24 cellular contexts compared by ENCODE assay signal in the genomic region with DNA sequence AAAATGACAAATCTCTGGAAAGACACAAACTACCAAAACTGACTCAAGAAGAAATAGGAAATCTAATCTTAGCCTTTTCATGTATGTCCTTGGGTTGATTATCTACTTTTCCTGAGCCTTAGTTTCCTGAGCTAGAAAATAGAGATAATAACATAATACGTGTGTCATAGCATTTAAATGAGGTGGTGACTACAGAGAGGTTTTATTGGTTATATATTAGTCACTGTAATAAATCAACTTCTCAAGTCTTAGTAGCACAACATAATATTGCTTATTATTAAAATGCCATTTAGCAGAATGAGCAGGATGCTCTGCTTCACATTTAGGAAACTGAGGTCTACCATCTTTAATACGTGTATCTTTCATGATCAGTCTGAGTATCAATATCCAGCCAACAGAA.
"Had no signal": no experiment of that assay in that cellular context is flagged by ENCODE, and none has a peak within 500 bp of the region (broad histone marks: within the 10 kb centered on the region; RNA-seq: fewer than 3 reads in every experiment).

No MANE protein-coding gene starts in this region.

- H3K4me1 ChIP-seq: testis had no signal

- H3K27me3 ChIP-seq: esophagus squamous epithelium, heart left ventricle, right lobe of liver, spleen, testis, tibial nerve, upper lobe of right lung, vagina had no signal

- H3K27ac ChIP-seq: epithelial cell of prostate, esophagus squamous epithelium, heart left ventricle, psoas muscle, right lobe of liver, testis, tibial nerve, upper lobe of right lung, vagina had no signal

- FAIRE-seq: endometrium, frontal cortex had no signal

- H3K4me3 ChIP-seq: esophagus squamous epithelium, heart left ventricle, psoas muscle, right lobe of liver, spleen, testis, tibial nerve, upper lobe of right lung, vagina had no signal

- ATAC-seq: heart left ventricle; psoas muscle; stimulated activated naive B cell treated with anti-CD40 and anti-IgM and Interleukin-4, amounts not matched to agents 10 μg/mL and 1 μg/mL and 100 μg/mL, for 72 hours; stimulated activated naive CD8-positive, alpha-beta T cell treated with anti-CD3 and anti-CD28 coated beads, Interleukin-15, amount 100 ng/mL, for 72 hours; upper lobe of right lung had no signal

- DNase-seq: cortex of kidney; effector memory CD4-positive, alpha-beta T cell; esophagus squamous epithelium; heart left ventricle; hippocampal formation; mesendoderm; naive B cell; nephron progenitor cell; psoas muscle; retina; right lobe of liver; spleen; stimulated activated CD4-positive, alpha-beta T cell treated with anti-CD3 and anti-CD28 coated beads, Interleukin-15, amount 100 ng/mL, for 24 hours; stimulated activated CD4-positive, alpha-beta T cell treated with anti-CD3 and anti-CD28 coated beads, Interleukin-1b, Interleukin-23, amount 100 ng/mL, for 48 hours; stimulated activated CD4-positive, alpha-beta T cell treated with anti-CD3 and anti-CD28 coated beads, Interleukin-4, amount 100 ng/mL, for 24 hours; stimulated activated naive B cell treated with anti-CD40 and anti-IgM and Interleukin-4, amounts not matched to agents 10 μg/mL and 1 μg/mL and 100 μg/mL, for 72 hours; stimulated activated naive CD8-positive, alpha-beta T cell treated with anti-CD3 and anti-CD28 coated beads, Interleukin-15, amount 100 ng/mL, for 72 hours; testis; upper lobe of right lung had no signal
